ENCODE assay signal across 11 cellular contexts in genomic region chr9:36204906-36205547, GRCh38. TPM values are rescaled to one million over a fixed set of nuclear protein-coding genes. Genes with fewer than 3 reads are reported as not detected.
DNase-seq lines count a peak whose midpoint lies in the region; ATAC-seq and TF ChIP-seq lines count a peak whose summit lies in the region.
"Had no signal": no experiment of that assay in that cellular context is flagged by ENCODE, and none has a peak within 500 bp of the region (broad histone marks: within the 10 kb centered on the region; RNA-seq: fewer than 3 reads in every experiment).

No MANE protein-coding gene starts in this region.

- H3K9me3 ChIP-seq in BE2C = no peaks in the 10 kb centered on the region

- peak; percentile 37 for DNase-seq in BE2C
- DNase-seq in HuH-7 (ENCODE audit: low spot score) = peak; percentile 45
- no peak for DNase-seq in left lobe of liver (ENCODE audit: low spot score)
- no peak for DNase-seq in posterior cingulate gyrus
- no peak for DNase-seq in NCI-H2227 treated with DMSO at 0.1 percent for 48 hours (lab: John Stamatoyannopoulos, UW)
- DNase-seq: activated CD8-positive, alpha-beta T cell treated with anti-CD3 and anti-CD28 coated beads, Interleukin-2, amount 10 ng/mL, durations not matched to agents 7 days and 5 days; central memory CD4-positive, alpha-beta T cell had no signal

- H3K36me3 ChIP-seq in BE2C = peaks cover 93% of the 10 kb centered on the region

- H3K4me3 ChIP-seq in BE2C (ENCODE audit: low read depth, low read length) = no peak overlapping the region

- H3K27ac ChIP-seq in cingulate gyrus (ENCODE audit: low read depth, low read length) = peak overlapping the region; percentile 39

- peak; percentile 45 for TF ChIP-seq CTCF in BE2C (IDR thresholded peaks at IDR 0.05; ENCODE audit: low read depth, low read length)

- ATAC-seq in left lobe of liver = peak; percentile 90
- no peak for ATAC-seq in GM21423 (IDR thresholded peaks at IDR 0.05; ENCODE audit: unreplicated experiment)
- no peak for ATAC-seq in HG03457 (IDR thresholded peaks at IDR 0.05; ENCODE audit: unreplicated experiment)
- ATAC-seq: activated CD8-positive, alpha-beta T cell treated with anti-CD3 and anti-CD28 coated beads, Interleukin-2, amount 10 ng/mL, durations not matched to agents 7 days and 5 days; sciatic nerve had no signal

- intact Hi-C loops in posterior cingulate gyrus (cut with DNase I) = no loop called here

- peaks cover 10% of the 10 kb centered on the region for H3K4me1 ChIP-seq in BE2C

- H3K27me3 ChIP-seq in BE2C = no peaks in the 10 kb centered on the region

RNA-seq across cellular contexts. Expression of gene CLTA, which starts 14.3 kb away (rescaled TPM):
- polyA plus RNA-seq in BE2C (2012; ENCODE audit: insufficient read depth, insufficient read length, low read depth) = 209 TPM
- total RNA-seq in left lobe of liver = 61.8 TPM

RNA-seq across cellular contexts. Expression of gene CCIN, which starts 35.8 kb away (rescaled TPM):
- not detected for polyA plus RNA-seq in BE2C (2012; ENCODE audit: insufficient read depth, insufficient read length, low read depth)
- total RNA-seq in left lobe of liver = not detected
- total RNA-seq: sciatic nerve had no signal

RNA-seq across cellular contexts. Expression of gene GNE, which starts 53.2 kb away (rescaled TPM):
- 3.7 TPM for polyA plus RNA-seq in BE2C (2012; ENCODE audit: insufficient read depth, insufficient read length, low read depth)
- total RNA-seq in left lobe of liver = 94.4 TPM

Comparison
In these comparisons a context has a peak if more than half of its experiments do, and no peak if none do; other contexts are left out.
1. DNase-seq: peak in BE2C (single experiment) and HuH-7 (single experiment); none in left lobe of liver (single experiment), posterior cingulate gyrus (0 of 10) and NCI-H2227 treated with DMSO at 0.1 percent for 48 hours (single experiment).